In the genomic region with DNA sequence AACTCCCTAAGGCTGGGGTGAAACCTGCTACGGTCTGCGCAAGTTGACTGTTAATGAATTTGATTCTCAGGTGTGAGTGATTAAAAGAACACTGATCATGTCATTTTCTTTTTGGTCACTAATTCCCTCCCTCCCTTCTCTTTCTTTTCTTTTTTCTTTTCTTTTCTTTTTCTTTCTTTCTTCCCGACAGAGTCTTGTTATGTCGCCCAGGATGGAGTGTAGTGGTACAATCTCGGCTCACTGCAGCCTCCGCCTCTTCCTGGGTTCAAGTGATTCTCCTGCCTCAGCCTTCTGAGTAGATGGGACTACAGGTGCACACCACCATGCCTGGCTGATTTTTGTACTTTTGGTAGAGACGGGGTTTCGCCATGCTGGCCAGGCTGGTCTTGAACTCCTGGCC, we compare ENCODE assay signal across 9 cellular contexts. TPM values are rescaled to one million over a fixed set of nuclear protein-coding genes. Genes with fewer than 3 reads are reported as not detected.
A peak's percentile ranks its signal among the peaks of the same experiment; 100 is the strongest.
DNase-seq lines count a peak whose midpoint lies in the region; ATAC-seq and TF ChIP-seq lines count a peak whose summit lies in the region.
"Had no signal": no experiment of that assay in that cellular context is flagged by ENCODE, and none has a peak within 500 bp of the region (broad histone marks: within the 10 kb centered on the region; RNA-seq: fewer than 3 reads in every experiment).

No MANE protein-coding gene starts in this region.

- H3K27me3 ChIP-seq in CD8-positive, alpha-beta memory T cell (ENCODE audit: insufficient read depth, low read length, poor library complexity, severe bottlenecking), result no peaks in the 10 kb centered on the region
- H3K27me3 ChIP-seq in RWPE2 (ENCODE audit: insufficient read depth, poor library complexity, severe bottlenecking) (no peaks in the 10 kb centered on the region), endodermal cell (ENCODE audit: control insufficient read depth, insufficient read depth, low read length, poor library complexity, severe bottlenecking) (no peaks in the 10 kb centered on the region), psoas muscle (ENCODE audit: insufficient read depth in 3 of 3, low read length in 2 of 3) (no peaks in the 10 kb centered on the region)
- H3K27me3 ChIP-seq: right lobe of liver had no signal

- H3K4me3 ChIP-seq in CD8-positive, alpha-beta memory T cell (ENCODE audit: low read length), result peak overlapping the region; percentile 79
- peak overlapping the region; percentile 52 for H3K4me3 ChIP-seq in RWPE2 (ENCODE audit: severe bottlenecking)
- H3K4me3 ChIP-seq in endodermal cell (ENCODE audit: low read length), result no peak overlapping the region
- H3K4me3 ChIP-seq in psoas muscle, result peak overlapping the region; percentile 65
- H3K4me3 ChIP-seq: right lobe of liver had no signal

- H3K27ac Mint-ChIP-seq in CD8-positive, alpha-beta memory T cell, result peak overlapping the region; percentile 87 to 99 (median 96)
- H3K27ac Mint-ChIP-seq in endodermal cell, result peak overlapping the region; percentile 82

- TF ChIP-seq CTCF in RWPE2 (IDR thresholded peaks at IDR 0.05; ENCODE audit: poor library complexity, severe bottlenecking) (no peak), endodermal cell (conservative IDR thresholded peaks at IDR 0.05) (no peak), psoas muscle (IDR thresholded peaks at IDR 0.05) (no peak)

- DNase-seq in CD8-positive, alpha-beta memory T cell, result no peak
- DNase-seq in RWPE2 (ENCODE audit: low spot score) (no peak), endodermal cell (no peak), psoas muscle (no peak), NCI-H446 (lab: John Stamatoyannopoulos, UW) (no peak)
- no peak for DNase-seq in activated CD4-positive, CD25-positive, alpha-beta regulatory T cell (lab: John Stamatoyannopoulos, UW)
- DNase-seq in activated CD8-positive, alpha-beta memory T cell treated with anti-CD3 and anti-CD28 coated beads, Interleukin-2, amount 50 U/mL, for 4 hours, result no peak
- DNase-seq: right lobe of liver had no signal

- H3K4me1 ChIP-seq in CD8-positive, alpha-beta memory T cell (ENCODE audit: insufficient read depth, low read length), result peaks cover 70% of the 10 kb centered on the region
- H3K4me1 ChIP-seq in RWPE2 (ENCODE audit: insufficient read depth, poor library complexity, severe bottlenecking) (peaks cover 51% of the 10 kb centered on the region), endodermal cell (ENCODE audit: control insufficient read depth, insufficient read depth, low read length) (no peaks in the 10 kb centered on the region), psoas muscle (peaks cover 12% of the 10 kb centered on the region)
- H3K4me1 ChIP-seq: right lobe of liver had no signal

- H3K27ac ChIP-seq in CD8-positive, alpha-beta memory T cell (ENCODE audit: low read depth, low read length), result peak overlapping the region; percentile 93
- H3K27ac ChIP-seq in RWPE2 (ENCODE audit: poor library complexity, severe bottlenecking) (peak overlapping the region; percentile 96), endodermal cell (ENCODE audit: low read depth, low read length) (no peak overlapping the region), psoas muscle (peak overlapping the region; percentile 58)

- POLR2A ChIA-PET in CD8-positive, alpha-beta memory T cell (lab: Charles Lee), result interaction anchor here (1.1 to 1.4 kb wide), 3 partner anchors 17 to 23 kb away, joined by 3 to 5 read pairs (median 4); no protein-coding TSS in a partner anchor

- no peaks in the 10 kb centered on the region for H3K9me3 ChIP-seq in CD8-positive, alpha-beta memory T cell (ENCODE audit: low read length)
- H3K9me3 ChIP-seq in RWPE2 (ENCODE audit: severe bottlenecking), result no peaks in the 10 kb centered on the region
- no peaks in the 10 kb centered on the region for H3K9me3 ChIP-seq in endodermal cell (ENCODE audit: control insufficient read depth, low read length)
- H3K9me3 ChIP-seq in psoas muscle, result no peaks in the 10 kb centered on the region
- H3K9me3 ChIP-seq: right lobe of liver had no signal

- peak overlapping the region; percentile 92 to 99 (median 93) for H3K4me3 Mint-ChIP-seq in CD8-positive, alpha-beta memory T cell
- no peak overlapping the region for H3K4me3 Mint-ChIP-seq in endodermal cell

- 95 to 96% methylated on average over 7 to 8 of the region's 8 CpGs for WGBS in endodermal cell (ENCODE audit: insufficient coverage in 1 of 2, insufficient read length in 1 of 2), 2 experiments
- 77 to 85% (median 79%) methylated on average over 8 of the region's 8 CpGs for whole genome bisulfite sequencing in psoas muscle, 3 donors

- no peaks in the 10 kb centered on the region for H3K9me3 Mint-ChIP-seq in CD8-positive, alpha-beta memory T cell
- H3K9me3 Mint-ChIP-seq in endodermal cell, result no peaks in the 10 kb centered on the region

- H3K36me3 Mint-ChIP-seq in CD8-positive, alpha-beta memory T cell, result peaks cover 11 to 59% (median 12%) of the 10 kb centered on the region in 3 donors
- no peaks in the 10 kb centered on the region for H3K36me3 Mint-ChIP-seq in endodermal cell (ENCODE audit: low read depth)

- CTCF ChIA-PET in CD8-positive, alpha-beta memory T cell (lab: Charles Lee), result interaction anchor here (1.9 kb wide), 1 partner anchor 47 kb away, joined by 8 read pairs; no protein-coding TSS in a partner anchor

- no peaks in the 10 kb centered on the region for H3K27me3 Mint-ChIP-seq in CD8-positive, alpha-beta memory T cell
- no peaks in the 10 kb centered on the region for H3K27me3 Mint-ChIP-seq in endodermal cell (ENCODE audit: insufficient read depth)

- intact Hi-C loops in psoas muscle (cut with DNase I), result no loop called here

- no peaks in the 10 kb centered on the region for H3K36me3 ChIP-seq in CD8-positive, alpha-beta memory T cell (ENCODE audit: insufficient read depth, low read length)
- H3K36me3 ChIP-seq in RWPE2 (ENCODE audit: low read depth) (peaks cover 70% of the 10 kb centered on the region), endodermal cell (ENCODE audit: control insufficient read depth, insufficient read depth, low read length) (no peaks in the 10 kb centered on the region), psoas muscle (ENCODE audit: insufficient read depth in 1 of 2, low read depth in 1 of 2) (peaks cover 0 to 2% of the 10 kb centered on the region in 2 donors)
- H3K36me3 ChIP-seq: right lobe of liver had no signal

- no peak overlapping the region for H3K9ac ChIP-seq in endodermal cell (ENCODE audit: extremely low read depth, low read length, poor library complexity, severe bottlenecking)

- peaks cover 65 to 82% (median 79%) of the 10 kb centered on the region in 3 donors for H3K4me1 Mint-ChIP-seq in CD8-positive, alpha-beta memory T cell
- peaks cover 12% of the 10 kb centered on the region for H3K4me1 Mint-ChIP-seq in endodermal cell

- ATAC-seq in RWPE2 (ENCODE audit: low read depth) (no peak; the same call in 2 of the 3 replicates), psoas muscle (no peak), GM21360 (IDR thresholded peaks at IDR 0.05; ENCODE audit: unreplicated experiment) (no peak)

RNA-seq across cellular contexts. Expression of gene ANXA1, which starts 2.6 kb away (rescaled TPM):
- 10 to 100 TPM; 87.7 to 93.2 TPM for total RNA-seq in CD8-positive, alpha-beta memory T cell
- polyA plus RNA-seq in CD8-positive, alpha-beta memory T cell, result 517 TPM
- total RNA-seq in endodermal cell (1 to 10 TPM in 1 of 2 donors, under 1 TPM in 1; 0.82 to 8.9 TPM), psoas muscle (10 to 100 TPM; 20.7 to 29.5 (median 25.6) TPM)
- polyA plus RNA-seq in endodermal cell (2013, experiment 1 of 2), result 23.5 TPM
- 37.4 TPM for polyA plus RNA-seq in endodermal cell (2013, experiment 2 of 2)
- polyA plus RNA-seq in psoas muscle, result 10 to 100 TPM; 23.9 to 60.8 (median 33.8) TPM
